Comparison of ENCODE assay signal across 1 cellular context in the genomic region with DNA sequence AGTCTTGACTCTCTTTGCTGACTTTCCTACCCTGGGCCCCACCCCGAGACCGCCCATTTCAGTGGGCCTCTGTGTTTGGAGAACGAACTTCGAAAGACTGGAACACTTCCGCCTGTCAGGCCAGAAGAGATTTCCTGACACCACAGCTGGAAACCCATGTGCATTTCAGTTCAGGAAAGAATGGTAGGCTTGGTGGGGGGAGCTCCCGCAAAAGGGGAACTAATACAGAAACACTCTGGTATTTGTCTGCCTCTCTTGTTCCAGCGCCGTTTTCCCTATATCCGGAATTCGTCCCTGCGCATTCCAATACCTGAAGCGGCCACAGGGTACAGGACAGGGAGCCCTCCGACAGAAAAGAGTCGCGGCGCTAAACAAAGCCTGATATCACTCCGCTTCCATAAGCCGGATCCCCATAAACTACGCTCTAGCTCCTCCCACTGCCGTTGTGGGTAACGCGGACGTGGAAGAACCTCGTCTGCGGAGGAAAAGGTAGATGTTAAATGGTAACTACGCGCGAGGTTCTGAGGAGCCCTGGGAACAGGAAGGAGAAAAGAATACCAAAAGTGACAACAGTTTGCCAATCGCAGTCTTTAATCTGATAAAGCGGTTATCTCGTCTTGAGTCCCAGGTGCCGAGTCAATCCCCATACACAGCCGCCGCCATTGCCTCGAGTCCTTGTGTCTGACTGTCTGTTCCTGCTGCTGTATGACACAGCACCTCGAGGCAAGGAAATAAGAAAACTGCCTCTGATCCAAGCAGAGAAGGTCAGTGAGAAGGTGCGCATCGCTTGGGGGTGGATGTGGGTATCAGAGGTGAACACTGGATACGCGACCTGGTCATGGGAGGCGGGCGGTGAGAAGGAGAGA.
TF ChIP-seq lines count a peak whose summit lies in the region.

Gene ARMCX5, plus strand, starts transcription at position 432 of the 866 bp plus-strand sequence. CDS start 2,627 bp downstream, outside the sequence.

TF ChIP-seq in K562, 482 proteins besides CTCF, POLR2A, EP300 and RAD21 (continued from another document and continues in another):
- TF ChIP-seq, protein P1, sequence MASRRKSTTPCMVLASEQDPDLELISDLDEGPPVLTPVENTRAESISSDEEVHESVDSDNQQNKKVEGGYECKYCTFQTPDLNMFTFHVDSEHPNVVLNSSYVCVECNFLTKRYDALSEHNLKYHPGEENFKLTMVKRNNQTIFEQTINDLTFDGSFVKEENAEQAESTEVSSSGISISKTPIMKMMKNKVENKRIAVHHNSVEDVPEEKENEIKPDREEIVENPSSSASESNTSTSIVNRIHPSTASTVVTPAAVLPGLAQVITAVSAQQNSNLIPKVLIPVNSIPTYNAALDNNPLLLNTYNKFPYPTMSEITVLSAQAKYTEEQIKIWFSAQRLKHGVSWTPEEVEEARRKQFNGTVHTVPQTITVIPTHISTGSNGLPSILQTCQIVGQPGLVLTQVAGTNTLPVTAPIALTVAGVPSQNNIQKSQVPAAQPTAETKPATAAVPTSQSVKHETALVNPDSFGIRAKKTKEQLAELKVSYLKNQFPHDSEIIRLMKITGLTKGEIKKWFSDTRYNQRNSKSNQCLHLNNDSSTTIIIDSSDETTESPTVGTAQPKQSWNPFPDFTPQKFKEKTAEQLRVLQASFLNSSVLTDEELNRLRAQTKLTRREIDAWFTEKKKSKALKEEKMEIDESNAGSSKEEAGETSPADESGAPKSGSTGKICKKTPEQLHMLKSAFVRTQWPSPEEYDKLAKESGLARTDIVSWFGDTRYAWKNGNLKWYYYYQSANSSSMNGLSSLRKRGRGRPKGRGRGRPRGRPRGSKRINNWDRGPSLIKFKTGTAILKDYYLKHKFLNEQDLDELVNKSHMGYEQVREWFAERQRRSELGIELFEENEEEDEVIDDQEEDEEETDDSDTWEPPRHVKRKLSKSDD (conservative IDR thresholded peaks at IDR 0.05; ENCODE audit: low read length) = no peak
- TF ChIP-seq STAG1 (CRISPR knock-in tag; IDR thresholded peaks at IDR 0.05; ENCODE audit: borderline replicate concordance) (no peak), ZNF75A (CRISPR knock-in tag; IDR thresholded peaks at IDR 0.05) (no peak), HCFC1 (IDR thresholded peaks at IDR 0.05; ENCODE audit: low read depth, low read length) (peak; percentile 21; the same call in 1 of the 2 replicates), ZKSCAN8 (CRISPR knock-in tag; IDR thresholded peaks at IDR 0.05) (no peak), NKRF (IDR thresholded peaks at IDR 0.05; ENCODE audit: borderline replicate concordance) (peak; percentile 66; the same call in 1 of the 2 replicates), PPARD (CRISPR knock-in tag; IDR thresholded peaks at IDR 0.05) (no peak), PYGO2 (tag; IDR thresholded peaks at IDR 0.05) (no peak), ZKSCAN1 (IDR thresholded peaks at IDR 0.05; ENCODE audit: low read depth, low read length) (no peak), THRB (CRISPR knock-in tag; conservative IDR thresholded peaks at IDR 0.05) (no peak), CREM (IDR thresholded peaks at IDR 0.05; ENCODE audit: low read depth) (peak; percentile 68; the same call in 1 of the 2 replicates), SRF (CRISPR knock-in tag; IDR thresholded peaks at IDR 0.05) (no peak), RBM25 (IDR thresholded peaks at IDR 0.05; ENCODE audit: low read depth, low read length, severe bottlenecking) (no peak), RNF219 (CRISPR knock-in tag; IDR thresholded peaks at IDR 0.05) (no peak), CBFA2T3 (IDR thresholded peaks at IDR 0.05) (no peak), ETV1 (tag; conservative IDR thresholded peaks at IDR 0.05; ENCODE audit: low read depth) (peak; percentile 71), RNF2 (IDR thresholded peaks at IDR 0.05) (peak; percentile 48), TEAD1 (CRISPR knock-in tag; IDR thresholded peaks at IDR 0.05) (0 out of 4 replicates have a peak, but pooled peaks of 1 of the 2 experiments have one; percentile 25), ARID4B (CRISPR knock-in tag; IDR thresholded peaks at IDR 0.05) (0 out of 2 replicates have a peak, but pooled peaks have one; percentile 44), KDM5B (IDR thresholded peaks at IDR 0.05; ENCODE audit: insufficient replicate concordance, low read depth, low read length) (peak; percentile 80), SPI1 (IDR thresholded peaks at IDR 0.05; ENCODE audit: borderline replicate concordance, low read depth, low read length) (no peak), ASH1L (IDR thresholded peaks at IDR 0.05; ENCODE audit: borderline replicate concordance, low read depth, partially characterized antibody) (peak; percentile 30), MEF2D (tag; conservative IDR thresholded peaks at IDR 0.05; ENCODE audit: low read depth) (no peak), MTA1 (IDR thresholded peaks at IDR 0.05; ENCODE audit: borderline replicate concordance) (0 out of 2 replicates have a peak, but pooled peaks have one; percentile 20), U2AF1 (optimal IDR thresholded peaks at IDR 0.05; ENCODE audit: low read depth, low read length) (no peak), HDGF (IDR thresholded peaks at IDR 0.05) (no peak), HDAC2 (IDR thresholded peaks at IDR 0.05) (no peak), SOX6 (IDR thresholded peaks at IDR 0.05) (peak; percentile 17; the same call in 1 of the 2 replicates), HDAC3 (IDR thresholded peaks at IDR 0.05; ENCODE audit: borderline replicate concordance, partially characterized antibody) (no peak)
- TF ChIP-seq, protein P2, sequence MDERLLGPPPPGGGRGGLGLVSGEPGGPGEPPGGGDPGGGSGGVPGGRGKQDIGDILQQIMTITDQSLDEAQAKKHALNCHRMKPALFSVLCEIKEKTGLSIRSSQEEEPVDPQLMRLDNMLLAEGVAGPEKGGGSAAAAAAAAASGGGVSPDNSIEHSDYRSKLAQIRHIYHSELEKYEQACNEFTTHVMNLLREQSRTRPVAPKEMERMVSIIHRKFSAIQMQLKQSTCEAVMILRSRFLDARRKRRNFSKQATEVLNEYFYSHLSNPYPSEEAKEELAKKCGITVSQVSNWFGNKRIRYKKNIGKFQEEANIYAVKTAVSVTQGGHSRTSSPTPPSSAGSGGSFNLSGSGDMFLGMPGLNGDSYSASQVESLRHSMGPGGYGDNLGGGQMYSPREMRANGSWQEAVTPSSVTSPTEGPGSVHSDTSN (CRISPR knock-in tag; IDR thresholded peaks at IDR 0.05; ENCODE audit: low read depth) = no peak
- TF ChIP-seq, protein P2 (tag; conservative IDR thresholded peaks at IDR 0.05; ENCODE audit: low read depth) = peak; percentile 21; the same call in 1 of the 2 replicates
- TF ChIP-seq, protein P3, sequence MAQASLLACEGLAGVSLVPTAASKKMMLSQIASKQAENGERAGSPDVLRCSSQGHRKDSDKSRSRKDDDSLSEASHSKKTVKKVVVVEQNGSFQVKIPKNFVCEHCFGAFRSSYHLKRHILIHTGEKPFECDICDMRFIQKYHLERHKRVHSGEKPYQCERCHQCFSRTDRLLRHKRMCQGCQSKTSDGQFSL (CRISPR knock-in tag; IDR thresholded peaks at IDR 0.05) = peak; percentile 27; the same call in 1 of the 2 replicates
- TF ChIP-seq, protein P3 (tag; IDR thresholded peaks at IDR 0.05) = peak in 1 of 2 experiments; percentile 51; a peak in 1 of 4 replicates
- TF ChIP-seq, protein P4, sequence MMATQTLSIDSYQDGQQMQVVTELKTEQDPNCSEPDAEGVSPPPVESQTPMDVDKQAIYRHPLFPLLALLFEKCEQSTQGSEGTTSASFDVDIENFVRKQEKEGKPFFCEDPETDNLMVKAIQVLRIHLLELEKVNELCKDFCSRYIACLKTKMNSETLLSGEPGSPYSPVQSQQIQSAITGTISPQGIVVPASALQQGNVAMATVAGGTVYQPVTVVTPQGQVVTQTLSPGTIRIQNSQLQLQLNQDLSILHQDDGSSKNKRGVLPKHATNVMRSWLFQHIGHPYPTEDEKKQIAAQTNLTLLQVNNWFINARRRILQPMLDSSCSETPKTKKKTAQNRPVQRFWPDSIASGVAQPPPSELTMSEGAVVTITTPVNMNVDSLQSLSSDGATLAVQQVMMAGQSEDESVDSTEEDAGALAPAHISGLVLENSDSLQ (IDR thresholded peaks at IDR 0.05) = peak; percentile 50
- TF ChIP-seq, protein P5, sequence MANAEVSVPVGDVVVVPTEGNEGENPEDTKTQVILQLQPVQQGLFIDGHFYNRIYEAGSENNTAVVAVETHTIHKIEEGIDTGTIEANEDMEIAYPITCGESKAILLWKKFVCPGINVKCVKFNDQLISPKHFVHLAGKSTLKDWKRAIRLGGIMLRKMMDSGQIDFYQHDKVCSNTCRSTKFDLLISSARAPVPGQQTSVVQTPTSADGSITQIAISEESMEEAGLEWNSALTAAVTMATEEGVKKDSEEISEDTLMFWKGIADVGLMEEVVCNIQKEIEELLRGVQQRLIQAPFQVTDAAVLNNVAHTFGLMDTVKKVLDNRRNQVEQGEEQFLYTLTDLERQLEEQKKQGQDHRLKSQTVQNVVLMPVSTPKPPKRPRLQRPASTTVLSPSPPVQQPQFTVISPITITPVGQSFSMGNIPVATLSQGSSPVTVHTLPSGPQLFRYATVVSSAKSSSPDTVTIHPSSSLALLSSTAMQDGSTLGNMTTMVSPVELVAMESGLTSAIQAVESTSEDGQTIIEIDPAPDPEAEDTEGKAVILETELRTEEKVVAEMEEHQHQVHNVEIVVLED (CRISPR knock-in tag; IDR thresholded peaks at IDR 0.05) = peak; percentile 43; the same call in 1 of the 2 replicates
